In genomic region chr6:15431762-15432495, GRCh38 we compare ENCODE assay signal across 11 cellular contexts.
A peak's percentile ranks its signal among the peaks of the same experiment; 100 is the strongest.
DNase-seq lines count a peak whose midpoint lies in the region; ATAC-seq and TF ChIP-seq lines count a peak whose summit lies in the region.
"Had no signal": no experiment of that assay in that cellular context is flagged by ENCODE, and none has a peak within 500 bp of the region (broad histone marks: within the 10 kb centered on the region; RNA-seq: fewer than 3 reads in every experiment).

No MANE protein-coding gene starts in this region.

- H3K4me3 ChIP-seq in gastroesophageal sphincter, result no peak overlapping the region
- H3K4me3 ChIP-seq: breast epithelium had no signal

- H3K4me1 ChIP-seq in gastroesophageal sphincter, result peaks cover 14 to 80% (median 19%) of the 10 kb centered on the region in 3 donors

- H3K27me3 Mint-ChIP-seq in activated naive CD4-positive, alpha-beta T cell treated with anti-CD3 and anti-CD28 coated beads, Interleukin-2, amount 50 U/mL, for 24 hours, result no peaks in the 10 kb centered on the region
- no peaks in the 10 kb centered on the region for H3K27me3 Mint-ChIP-seq in activated B cell treated with CpG ODN at 0.5 μM for 24 hours

- TF ChIP-seq POLR2A in gastroesophageal sphincter (IDR thresholded peaks at IDR 0.05), result no peak

- H3K9me3 Mint-ChIP-seq in activated naive CD4-positive, alpha-beta T cell treated with anti-CD3 and anti-CD28 coated beads, Interleukin-2, amount 50 U/mL, for 24 hours, result no peaks in the 10 kb centered on the region
- no peaks in the 10 kb centered on the region for H3K9me3 Mint-ChIP-seq in activated B cell treated with CpG ODN at 0.5 μM for 24 hours
- no peaks in the 10 kb centered on the region for H3K9me3 Mint-ChIP-seq in stimulated activated effector memory CD8-positive, alpha-beta T cell treated with anti-CD3 and anti-CD28 coated beads, Interleukin-12 subunit alpha, Interleukin-12 subunit beta, amount 100 ng/mL, for 72 hours

- ATAC-seq in activated B cell treated with CpG ODN at 0.5 μM for 24 hours (ENCODE audit: low read depth) (no peak), HG02642 (IDR thresholded peaks at IDR 0.05; ENCODE audit: poor library complexity, unreplicated experiment) (no peak), gastroesophageal sphincter (no peak), HG02840 (IDR thresholded peaks at IDR 0.05; ENCODE audit: low FRiP score, unreplicated experiment) (no peak)
- ATAC-seq in stimulated activated effector memory CD8-positive, alpha-beta T cell treated with anti-CD3 and anti-CD28 coated beads, Interleukin-12 subunit alpha, Interleukin-12 subunit beta, amount 100 ng/mL, for 72 hours, result no peak

- WGBS in gastroesophageal sphincter (ENCODE audit: low coverage in 1 of 2), 2 donors, result 77 to 90% methylated on average over 2 to 10 of the region's 10 CpGs

- H3K36me3 ChIP-seq in gastroesophageal sphincter, result no peaks in the 10 kb centered on the region
- H3K36me3 ChIP-seq: breast epithelium had no signal

- peaks cover 0 to 4% (median 0%) of the 10 kb centered on the region in 3 donors for H3K9me3 ChIP-seq in gastroesophageal sphincter
- H3K9me3 ChIP-seq: breast epithelium had no signal

- H3K27ac Mint-ChIP-seq in activated naive CD4-positive, alpha-beta T cell treated with anti-CD3 and anti-CD28 coated beads, Interleukin-2, amount 50 U/mL, for 24 hours, result peak overlapping the region; percentile 23
- H3K27ac Mint-ChIP-seq in activated B cell treated with CpG ODN at 0.5 μM for 24 hours, result peak overlapping the region; percentile 46
- H3K27ac Mint-ChIP-seq in stimulated activated effector memory CD8-positive, alpha-beta T cell treated with anti-CD3 and anti-CD28 coated beads, Interleukin-12 subunit alpha, Interleukin-12 subunit beta, amount 100 ng/mL, for 72 hours, result peak overlapping the region; percentile 34

- no peak overlapping the region for H3K4me3 Mint-ChIP-seq in activated naive CD4-positive, alpha-beta T cell treated with anti-CD3 and anti-CD28 coated beads, Interleukin-2, amount 50 U/mL, for 24 hours
- no peak overlapping the region for H3K4me3 Mint-ChIP-seq in activated B cell treated with CpG ODN at 0.5 μM for 24 hours
- no peak overlapping the region for H3K4me3 Mint-ChIP-seq in stimulated activated effector memory CD8-positive, alpha-beta T cell treated with anti-CD3 and anti-CD28 coated beads, Interleukin-12 subunit alpha, Interleukin-12 subunit beta, amount 100 ng/mL, for 72 hours

- no peak overlapping the region for H3K27ac ChIP-seq in gastroesophageal sphincter
- H3K27ac ChIP-seq: breast epithelium had no signal

- no peaks in the 10 kb centered on the region for H3K27me3 ChIP-seq in gastroesophageal sphincter
- H3K27me3 ChIP-seq: breast epithelium had no signal

- POLR2A ChIA-PET in activated B cell treated with CpG ODN at 0.5 μM for 24 hours (lab: Charles Lee), result no interaction called here

- peaks cover 4% of the 10 kb centered on the region for H3K36me3 Mint-ChIP-seq in activated naive CD4-positive, alpha-beta T cell treated with anti-CD3 and anti-CD28 coated beads, Interleukin-2, amount 50 U/mL, for 24 hours
- peaks cover 6% of the 10 kb centered on the region for H3K36me3 Mint-ChIP-seq in activated B cell treated with CpG ODN at 0.5 μM for 24 hours (ENCODE audit: low read depth)
- peaks cover 12% of the 10 kb centered on the region for H3K36me3 Mint-ChIP-seq in stimulated activated effector memory CD8-positive, alpha-beta T cell treated with anti-CD3 and anti-CD28 coated beads, Interleukin-12 subunit alpha, Interleukin-12 subunit beta, amount 100 ng/mL, for 72 hours

- TF ChIP-seq EP300 in gastroesophageal sphincter (IDR thresholded peaks at IDR 0.05), result no peak

- DNase-seq in activated naive CD4-positive, alpha-beta T cell treated with Interleukin-2 at 50 U/mL for 16 hours, result no peak
- no peak for DNase-seq in activated B cell treated with CpG ODN at 0.5 μM for 24 hours
- DNase-seq in iPS-NIHi7 (ENCODE audit: extremely low spot score), result peak; percentile 18
- no peak for DNase-seq in stimulated activated effector memory CD8-positive, alpha-beta T cell treated with anti-CD3 and anti-CD28 coated beads, Interleukin-12 subunit alpha, Interleukin-12 subunit beta, amount 100 ng/mL, for 72 hours (ENCODE audit: low spot score in 2 of 2)
- DNase-seq: NCI-H146, T1000 had no signal

- TF ChIP-seq CTCF in activated B cell treated with CpG ODN at 0.5 μM for 24 hours (IDR thresholded peaks at IDR 0.05) (no peak), gastroesophageal sphincter (IDR thresholded peaks at IDR 0.05) (no peak)

- peaks cover 95% of the 10 kb centered on the region for H3K4me1 Mint-ChIP-seq in activated naive CD4-positive, alpha-beta T cell treated with anti-CD3 and anti-CD28 coated beads, Interleukin-2, amount 50 U/mL, for 24 hours
- peaks cover 92% of the 10 kb centered on the region for H3K4me1 Mint-ChIP-seq in activated B cell treated with CpG ODN at 0.5 μM for 24 hours
- peaks cover 76% of the 10 kb centered on the region for H3K4me1 Mint-ChIP-seq in stimulated activated effector memory CD8-positive, alpha-beta T cell treated with anti-CD3 and anti-CD28 coated beads, Interleukin-12 subunit alpha, Interleukin-12 subunit beta, amount 100 ng/mL, for 72 hours

- intact Hi-C loops in activated B cell treated with CpG ODN at 0.5 μM for 24 hours (cut with micrococcal nuclease), result no loop called here

- CTCF ChIA-PET in activated B cell treated with CpG ODN at 0.5 μM for 24 hours (lab: Charles Lee), result interaction anchor here (0.9 to 1.6 kb wide), 2 partner anchors 9 to 10 kb away, joined by 3 to 4 read pairs; no protein-coding TSS in a partner anchor
